Comparison of ENCODE assay signal across 21 cellular contexts in the genomic region with DNA sequence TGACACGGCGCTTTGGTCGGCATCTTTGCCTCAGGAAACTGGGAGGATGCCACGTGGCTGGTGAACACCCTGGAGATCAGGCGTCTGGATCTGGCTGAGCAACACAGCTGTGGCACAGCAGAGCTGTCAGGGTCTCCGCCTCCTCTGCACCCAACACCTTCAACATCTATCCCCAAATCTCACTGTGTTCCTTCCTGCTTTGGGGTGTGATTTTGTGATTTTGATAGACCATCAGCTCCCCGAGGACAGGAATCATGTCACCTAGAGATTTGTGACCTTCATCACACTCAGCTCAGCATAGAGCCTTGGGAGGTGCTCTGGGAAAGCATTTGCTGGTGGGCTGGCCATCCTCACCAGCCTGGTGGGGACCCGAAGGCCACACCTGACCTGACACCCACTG.
DNase-seq lines count a peak whose midpoint lies in the region; ATAC-seq, FAIRE-seq and TF ChIP-seq lines count a peak whose summit lies in the region.
"Had no signal": no experiment of that assay in that cellular context is flagged by ENCODE, and none has a peak within 500 bp of the region (broad histone marks: within the 10 kb centered on the region; RNA-seq: fewer than 3 reads in every experiment).

No MANE protein-coding gene starts in this region.

- 91% methylated on average over 8 of the region's 8 CpGs for WGBS in HepG2 (ENCODE audit: low lambda C conversion rate)
- 100% methylated on average over 3 of the region's 8 CpGs for WGBS in right lobe of liver (ENCODE audit: insufficient coverage, low coverage, low lambda C conversion rate, missing lambda C conversion rate)

- no peak for FAIRE-seq in HepG2 (lab: Jason Lieb, UNC)
- FAIRE-seq: A204.1, D721Med, G401.6, GM12891 had no signal

- no peak for TF ChIP-seq EP300 in HepG2 (IDR thresholded peaks at IDR 0.05; ENCODE audit: low read depth in 2 of 2, low read length in 2 of 2)
- no peak for TF ChIP-seq EP300 in HepG2 (CRISPR knock-in tag; IDR thresholded peaks at IDR 0.05; ENCODE audit: borderline replicate concordance)

- no peak overlapping the region for H3K4me3 ChIP-seq in HepG2 (replicated peaks in 1 of 3; ENCODE audit: insufficient read depth in 1 of 3, low read depth in 2 of 3, low read length in 3 of 3)
- H3K4me3 ChIP-seq in right lobe of liver: no peak overlapping the region
- H3K4me3 ChIP-seq: BLaER1 had no signal

- POLR2A ChIA-PET in HepG2 (lab: Yijun Ruan, JAX): interaction anchor here (3.1 kb wide), 1 partner anchor 203 kb away, joined by 10 read pairs; a partner anchor contains a TSS

- DNase-seq in HepG2 (ENCODE audit: low spot score): no peak
- DNase-seq in right lobe of liver: no peak
- peak; percentile 31 for DNase-seq in islet precursor cell
- DNase-seq in LoVo (ENCODE audit: low spot score): no peak
- DNase-seq: 8988T; ACHN; BE2C; C1 segment of cervical spinal cord; Caco-2; Calu3; CD4-positive, alpha-beta memory T cell; CD4-positive, CD25-positive, alpha-beta regulatory T cell; CD8-positive, alpha-beta memory T cell; DMS79 treated with DMSO at 0.1 percent for 48 hours; GF-D8 had no signal

- TF ChIP-seq RAD21 in HepG2 (CRISPR knock-in tag; IDR thresholded peaks at IDR 0.05): no peak

- no peaks in the 10 kb centered on the region for H4K20me1 ChIP-seq in HepG2 (ENCODE audit: insufficient read depth, low read length)
- H4K20me1 ChIP-seq: BLaER1 had no signal

- TF ChIP-seq POLR2A in HepG2 (IDR thresholded peaks at IDR 0.05; ENCODE audit: insufficient read depth in 1 of 2, low read depth in 2 of 2, low read length in 2 of 2) (no peak), right lobe of liver (IDR thresholded peaks at IDR 0.05) (no peak)

- no peaks in the 10 kb centered on the region for H3K79me2 ChIP-seq in HepG2 (ENCODE audit: insufficient read depth, low read length)

- TF ChIP-seq CTCF in HepG2 (CRISPR knock-in tag; IDR thresholded peaks at IDR 0.05) (no peak), right lobe of liver (IDR thresholded peaks at IDR 0.05) (no peak)

- no peaks in the 10 kb centered on the region for H3K4me1 ChIP-seq in HepG2 (ENCODE audit: insufficient read depth, low read length)
- no peaks in the 10 kb centered on the region for H3K4me1 ChIP-seq in right lobe of liver
- H3K4me1 ChIP-seq: BE2C had no signal

- in situ Hi-C loops in HepG2 (cut with HindIII; ENCODE audit: extremely low pct_ligation_motif_present, low pct_unique_long_range_greater_than_20kb): no loop called here

- H3K9ac ChIP-seq in HepG2 (ENCODE audit: insufficient read depth, low read depth, low read length): no peak overlapping the region
- H3K9ac ChIP-seq: BLaER1 had no signal

- no peaks in the 10 kb centered on the region for H3K9me3 ChIP-seq in HepG2 (ENCODE audit: low read length)
- H3K9me3 ChIP-seq in right lobe of liver: no peaks in the 10 kb centered on the region
- H3K9me3 ChIP-seq: BE2C, BLaER1, Caco-2 had no signal

- H3K27ac ChIP-seq in HepG2 (ENCODE audit: extremely low read length, insufficient read depth, low read length) (no peak overlapping the region), right lobe of liver (no peak overlapping the region)
- H3K27ac ChIP-seq: BLaER1 had no signal

- ATAC-seq in HepG2 (no peak), right lobe of liver (no peak), GM18517 (IDR thresholded peaks at IDR 0.05; ENCODE audit: unreplicated experiment) (no peak)

- no peak overlapping the region for H2AFZ ChIP-seq in HepG2 (ENCODE audit: low read length)

- H3K36me3 ChIP-seq in HepG2 (replicated peaks in 1 of 2; ENCODE audit: control insufficient read depth in 1 of 2, insufficient read depth in 2 of 2, low read length in 2 of 2) (no peaks in the 10 kb centered on the region), right lobe of liver (no peaks in the 10 kb centered on the region)
- H3K36me3 ChIP-seq: BE2C, BLaER1 had no signal

- intact Hi-C loops in HepG2 (cut with micrococcal nuclease; ENCODE audit: unreplicated experiment) (no loop called here), right lobe of liver (cut with DNase I) (no loop called here)

- CTCF ChIA-PET in HepG2 (lab: Yijun Ruan, JAX; ENCODE audit: low intra/inter-chr PET ratio, low total read pairs): no interaction called here

- H3K4me2 ChIP-seq in HepG2 (ENCODE audit: low read depth, low read length): no peak overlapping the region
- H3K4me2 ChIP-seq: BLaER1 had no signal

- H3K27me3 ChIP-seq in HepG2 (ENCODE audit: control insufficient read depth in 1 of 2, insufficient read depth in 2 of 2, low read length in 2 of 2) (no peaks in the 10 kb centered on the region), right lobe of liver (no peaks in the 10 kb centered on the region)
- H3K27me3 ChIP-seq: BE2C, BLaER1 had no signal

- BruUV-seq in HepG2 (replicated peaks; lab: Mats Ljungman, UMichigan): no TSS peak

TF ChIP-seq in HepG2, 621 proteins besides CTCF, POLR2A, EP300 and RAD21:
- TF ChIP-seq, protein P1, sequence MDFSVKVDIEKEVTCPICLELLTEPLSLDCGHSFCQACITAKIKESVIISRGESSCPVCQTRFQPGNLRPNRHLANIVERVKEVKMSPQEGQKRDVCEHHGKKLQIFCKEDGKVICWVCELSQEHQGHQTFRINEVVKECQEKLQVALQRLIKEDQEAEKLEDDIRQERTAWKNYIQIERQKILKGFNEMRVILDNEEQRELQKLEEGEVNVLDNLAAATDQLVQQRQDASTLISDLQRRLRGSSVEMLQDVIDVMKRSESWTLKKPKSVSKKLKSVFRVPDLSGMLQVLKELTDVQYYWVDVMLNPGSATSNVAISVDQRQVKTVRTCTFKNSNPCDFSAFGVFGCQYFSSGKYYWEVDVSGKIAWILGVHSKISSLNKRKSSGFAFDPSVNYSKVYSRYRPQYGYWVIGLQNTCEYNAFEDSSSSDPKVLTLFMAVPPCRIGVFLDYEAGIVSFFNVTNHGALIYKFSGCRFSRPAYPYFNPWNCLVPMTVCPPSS (IDR thresholded peaks at IDR 0.05): no peak
- TF ChIP-seq GZF1 (CRISPR knock-in tag; IDR thresholded peaks at IDR 0.05) (no peak), ATF7 (IDR thresholded peaks at IDR 0.05) (no peak), ATF7 (CRISPR knock-in tag; IDR thresholded peaks at IDR 0.05) (0 out of 2 replicates have a peak, but pooled peaks have one; percentile 25)
TF ChIP-seq in HepG2: peak in this region for 1.
